1 cellular context compared by ENCODE assay signal in genomic region chr1:116666090-116666489, GRCh38.
TF ChIP-seq lines count a peak whose summit lies in the region.

No MANE protein-coding gene starts in this region.

TF ChIP-seq in SK-N-SH treated with all-trans-retinoic acid at 6 μM for 48 hours, 23 proteins besides CTCF, POLR2A, EP300 and RAD21 (continued from another document):
- TF ChIP-seq ISL1 (CRISPR knock-in tag; IDR thresholded peaks at IDR 0.05) (no peak), BACH2 (CRISPR knock-in tag; IDR thresholded peaks at IDR 0.05; ENCODE audit: borderline replicate concordance) (no peak), CREB5 (CRISPR knock-in tag; IDR thresholded peaks at IDR 0.05; ENCODE audit: low read depth) (no peak), TOX (CRISPR knock-in tag; IDR thresholded peaks at IDR 0.05; ENCODE audit: borderline replicate concordance) (no peak), ARNTL (CRISPR knock-in tag; IDR thresholded peaks at IDR 0.05; ENCODE audit: borderline replicate concordance, low read depth) (no peak)
TF ChIP-seq in SK-N-SH treated with all-trans-retinoic acid at 6 μM for 48 hours: peak in this region for 0.
